ENCODE assay signal across 8 cellular contexts in the genomic region with DNA sequence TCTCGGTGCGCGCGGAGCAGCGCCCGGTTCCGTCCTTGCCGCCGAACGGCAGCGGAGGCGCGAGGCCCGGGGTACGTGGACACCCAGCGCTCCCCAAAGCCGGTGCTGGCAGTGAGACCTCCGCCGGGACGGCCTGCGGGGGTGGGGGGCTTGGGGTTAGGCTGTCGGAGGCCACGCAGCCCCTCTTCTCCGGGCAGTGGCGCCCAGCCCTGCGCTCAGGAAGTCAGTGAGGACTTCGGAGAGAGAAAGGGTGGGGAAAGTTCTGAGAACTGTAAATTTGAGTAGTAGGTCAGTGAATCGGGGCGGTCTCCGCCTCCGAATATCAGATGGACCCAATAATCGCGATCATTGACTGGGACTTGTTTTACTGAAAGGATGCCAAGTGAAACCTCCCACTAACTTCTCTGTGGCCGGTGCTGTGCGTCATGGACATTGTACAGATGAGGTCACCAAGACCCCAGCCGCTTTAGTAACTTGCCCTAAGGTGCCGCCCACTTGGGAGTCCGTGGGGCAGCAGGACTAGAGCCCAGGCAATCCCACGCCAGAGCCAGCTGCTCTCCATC. TPM values are rescaled to one million over a fixed set of nuclear protein-coding genes. Genes with fewer than 3 reads are reported as not detected.
DNase-seq lines count a peak whose midpoint lies in the region; ATAC-seq and TF ChIP-seq lines count a peak whose summit lies in the region.

No MANE protein-coding gene starts in this region.

- H3K9me3 ChIP-seq in trophoblast cell (ENCODE audit: insufficient read depth, low read depth, low read length) = peaks cover 2% of the 10 kb centered on the region

- peak overlapping the region; percentile 96 for H2BK120ac ChIP-seq in trophoblast cell (ENCODE audit: insufficient read depth, low read length, poor library complexity)

- H3K36me3 ChIP-seq in BJ (ENCODE audit: control insufficient read depth, insufficient read depth, low read length) (no peaks in the 10 kb centered on the region), trophoblast cell (ENCODE audit: control insufficient read depth in 1 of 2, insufficient read depth in 2 of 2, low read length in 2 of 2) (no peaks in the 10 kb centered on the region)

- H3K4me3 ChIP-seq in BJ (ENCODE audit: low read depth, low read length) = peak overlapping the region; percentile 74
- H3K4me3 ChIP-seq in trophoblast cell (ENCODE audit: low read depth, low read length) = peak overlapping the region; percentile 81

- H3K14ac ChIP-seq in trophoblast cell (ENCODE audit: low read length) = peak overlapping the region; percentile 97

- H3K4me1 Mint-ChIP-seq in activated naive CD4-positive, alpha-beta T cell treated with anti-CD3 and anti-CD28 coated beads, Interleukin-2, amount 10 ng/mL, durations not matched to agents 7 days and 5 days = peaks cover 41% of the 10 kb centered on the region

- peak overlapping the region; percentile 98 for H3K18ac ChIP-seq in trophoblast cell (ENCODE audit: low read length)

- DNase-seq in BJ (ENCODE audit: low read depth) = peak; percentile 31
- DNase-seq in GOT3 (lab: John Stamatoyannopoulos, UW) = peak; percentile 42
- DNase-seq in OCI-M1 (lab: John Stamatoyannopoulos, UW) = peak; percentile 71
- peak; percentile 75 for DNase-seq in activated naive CD4-positive, alpha-beta T cell treated with anti-CD3 and anti-CD28 coated beads, Interleukin-2, amount 10 ng/mL, durations not matched to agents 7 days and 5 days
- peak; percentile 83 for DNase-seq in Right ventricle myocardium inferior (ENCODE audit: missing footprints)
- peak; percentile 68 to 70 for DNase-seq in trophoblast cell
- no peak for DNase-seq in NCI-H69 (lab: John Stamatoyannopoulos, UW)
- no peak for DNase-seq in NCI-H2029 treated with DMSO at 0.1 percent for 48 hours (lab: John Stamatoyannopoulos, UW)

- TF ChIP-seq CTCF in BJ (IDR thresholded peaks at IDR 0.05; ENCODE audit: insufficient read depth, low read depth, low read length) = no peak

- H3K27me3 Mint-ChIP-seq in activated naive CD4-positive, alpha-beta T cell treated with anti-CD3 and anti-CD28 coated beads, Interleukin-2, amount 10 ng/mL, durations not matched to agents 7 days and 5 days = peaks cover 27% of the 10 kb centered on the region

- peak overlapping the region; percentile 83 for H2AK5ac ChIP-seq in trophoblast cell (ENCODE audit: low read length)

- H3K4me2 ChIP-seq in trophoblast cell (ENCODE audit: low read length) = peak overlapping the region; percentile 81

- peaks cover 12 to 18% of the 10 kb centered on the region in 2 experiments for H3K4me1 ChIP-seq in trophoblast cell (ENCODE audit: control insufficient read depth in 1 of 2, insufficient read depth in 2 of 2, low read length in 2 of 2)

- CTCF ChIA-PET in BJ (lab: Yijun Ruan, JAX) = no interaction called here
- CTCF ChIA-PET in activated naive CD4-positive, alpha-beta T cell treated with anti-CD3 and anti-CD28 coated beads, Interleukin-2, amount 10 ng/mL, durations not matched to agents 7 days and 5 days (lab: Charles Lee) = interaction anchor here (4.0 to 5.7 kb wide), 2 partner anchors 40 to 80 kb away, joined by 26 to 159 read pairs; no protein-coding TSS in a partner anchor

- peaks cover 47% of the 10 kb centered on the region for H3K36me3 Mint-ChIP-seq in activated naive CD4-positive, alpha-beta T cell treated with anti-CD3 and anti-CD28 coated beads, Interleukin-2, amount 10 ng/mL, durations not matched to agents 7 days and 5 days

- H3K9ac ChIP-seq in trophoblast cell (ENCODE audit: low read length) = peak overlapping the region; percentile 55

- POLR2A ChIA-PET in BJ (lab: Charles Lee) = no interaction called here

- H3K4me3 Mint-ChIP-seq in activated naive CD4-positive, alpha-beta T cell treated with anti-CD3 and anti-CD28 coated beads, Interleukin-2, amount 10 ng/mL, durations not matched to agents 7 days and 5 days = peak overlapping the region; percentile 94

- peak overlapping the region; percentile 28 for H3K27ac ChIP-seq in trophoblast cell (ENCODE audit: low read depth, low read length)

- peak; percentile 30 for ATAC-seq in Right ventricle myocardium inferior

- peak overlapping the region; percentile 94 for H3K4ac ChIP-seq in trophoblast cell (ENCODE audit: low read depth, low read length)

- peaks cover 11% of the 10 kb centered on the region for H3K79me1 ChIP-seq in trophoblast cell (ENCODE audit: low read length)

- H2BK5ac ChIP-seq in trophoblast cell (ENCODE audit: low read depth, low read length, poor library complexity) = peak overlapping the region; percentile 83

- H2AFZ ChIP-seq in trophoblast cell (ENCODE audit: insufficient read depth, low read length, poor library complexity) = peak overlapping the region; percentile 99

- no peak overlapping the region for H3K23ac ChIP-seq in trophoblast cell (ENCODE audit: low read length)

- H3K27ac Mint-ChIP-seq in activated naive CD4-positive, alpha-beta T cell treated with anti-CD3 and anti-CD28 coated beads, Interleukin-2, amount 10 ng/mL, durations not matched to agents 7 days and 5 days = peak overlapping the region; percentile 95

- WGBS in trophoblast cell (ENCODE audit: extremely low coverage, insufficient coverage, insufficient read length) = no CpG with 5 or more reads among the region's 39 CpGs

- peak overlapping the region; percentile 95 for H4K8ac ChIP-seq in trophoblast cell (ENCODE audit: low read depth, low read length)

- peak overlapping the region; percentile 98 for H4K91ac ChIP-seq in trophoblast cell (ENCODE audit: low read depth, low read length)

- intact Hi-C loops in Right ventricle myocardium inferior (cut with DNase I) = no loop called here

- peaks cover 8% of the 10 kb centered on the region for H3K79me2 ChIP-seq in trophoblast cell (ENCODE audit: control insufficient read depth, insufficient read depth, low read length, poor library complexity)

- peak overlapping the region; percentile 92 for H4K12ac ChIP-seq in trophoblast cell (ENCODE audit: low read depth, low read length)

- H2BK12ac ChIP-seq in trophoblast cell (ENCODE audit: low read length) = peak overlapping the region; percentile 92

- H3K9me3 Mint-ChIP-seq in activated naive CD4-positive, alpha-beta T cell treated with anti-CD3 and anti-CD28 coated beads, Interleukin-2, amount 10 ng/mL, durations not matched to agents 7 days and 5 days = no peaks in the 10 kb centered on the region

- no peaks in the 10 kb centered on the region for H3K27me3 ChIP-seq in BJ (ENCODE audit: control insufficient read depth, insufficient read depth, low read length)
- H3K27me3 ChIP-seq in trophoblast cell (ENCODE audit: insufficient read depth, low read length) = no peaks in the 10 kb centered on the region

RNA-seq across cellular contexts. Expression of a gene that starts 0.5 kb away (rescaled TPM):
- 17.3 and 25.4 TPM in 2 replicates for polyA plus RNA-seq in BJ (2011; rRNA removed)
- 12.8 and 26.1 TPM in 2 replicates for polyA minus RNA-seq in BJ (2011; rRNA and poly(A)+ RNA removed)
- total RNA-seq in Right ventricle myocardium inferior = 11.1 TPM
- polyA plus RNA-seq in trophoblast cell (2013) = 20.5 and 20.6 TPM in 2 replicates

RNA-seq across cellular contexts. Expression of a gene that starts 45.7 kb away (rescaled TPM):
- 31.7 and 34.3 TPM in 2 replicates for polyA plus RNA-seq in BJ (2011; rRNA removed)
- 27.5 and 61.5 TPM in 2 replicates for polyA minus RNA-seq in BJ (2011; rRNA and poly(A)+ RNA removed)
- total RNA-seq in Right ventricle myocardium inferior = 35.8 TPM
- 20.6 and 21.6 TPM in 2 replicates for polyA plus RNA-seq in trophoblast cell (2013)

Comparison
In these comparisons a context has a peak if more than half of its experiments do, and no peak if none do; other contexts are left out.
1. DNase-seq: peak in BJ (single experiment), GOT3 (single experiment), OCI-M1 (single experiment), activated naive CD4-positive, alpha-beta T cell treated with anti-CD3 and anti-CD28 coated beads, Interleukin-2, amount 10 ng/mL, durations not matched to agents 7 days and 5 days (single experiment), Right ventricle myocardium inferior (single experiment) and trophoblast cell (2 of 2); none in NCI-H69 (single experiment) and NCI-H2029 treated with DMSO at 0.1 percent for 48 hours (single experiment).